In genomic region chr11:62752994-62753735, GRCh38 we compare ENCODE assay signal across 8 cellular contexts. TPM values are rescaled to one million over a fixed set of nuclear protein-coding genes. Genes with fewer than 3 reads are reported as not detected.
DNase-seq lines count a peak whose midpoint lies in the region; ATAC-seq and TF ChIP-seq lines count a peak whose summit lies in the region.

No MANE protein-coding gene starts in this region.

- no peak for DNase-seq in endothelial cell (ENCODE audit: low spot score)
- no peak for DNase-seq in osteocyte (ENCODE audit: extremely low spot score, unreplicated experiment)
- no peak for DNase-seq in glomerular visceral epithelial cell (ENCODE audit: extremely low spot score)
- no peak for DNase-seq in stimulated activated naive CD4-positive, alpha-beta T cell treated with Interleukin-2 at 50 U/mL for 16 hours (lab: John Stamatoyannopoulos, UW)
- no peak for DNase-seq in NCI-H1436 (lab: John Stamatoyannopoulos, UW)

- peak overlapping the region; percentile 82 for H3K4me2 ChIP-seq in OCI-LY1 (ENCODE audit: low read length)

- H3K9me3 ChIP-seq in ES-I3 (ENCODE audit: control insufficient read depth, insufficient read depth, low read length) (no peaks in the 10 kb centered on the region), OCI-LY1 (ENCODE audit: low read length) (no peaks in the 10 kb centered on the region)

- H3K9ac ChIP-seq in ES-I3 (ENCODE audit: low read depth, low read length) (peak overlapping the region; percentile 74; the same call in 1 of the 2 replicates), OCI-LY1 (ENCODE audit: low read length) (peak overlapping the region; percentile 81)

- H3K4me3 Mint-ChIP-seq in endothelial cell (ENCODE audit: unreplicated experiment) (peak overlapping the region; percentile 97), osteocyte (ENCODE audit: unreplicated experiment) (peak overlapping the region; percentile 95)

- H3K4me1 Mint-ChIP-seq in endothelial cell (ENCODE audit: unreplicated experiment) = peaks cover 10% of the 10 kb centered on the region
- H3K4me1 Mint-ChIP-seq in osteocyte (ENCODE audit: unreplicated experiment) = peaks cover 19% of the 10 kb centered on the region

- no peaks in the 10 kb centered on the region for H4K20me1 ChIP-seq in OCI-LY1 (ENCODE audit: insufficient read depth, low read length)

- H3K4me1 ChIP-seq in ES-I3 (ENCODE audit: insufficient read depth, low read length) = no peaks in the 10 kb centered on the region; the same call in none of the 2 replicates
- H3K4me1 ChIP-seq in OCI-LY1 (ENCODE audit: insufficient read depth, low read length, severe bottlenecking) = peaks cover 23% of the 10 kb centered on the region

- H3K27ac ChIP-seq in OCI-LY1 (ENCODE audit: low read depth, low read length, poor library complexity, severe bottlenecking) = peak overlapping the region; percentile 18

- H3K4me3 ChIP-seq in OCI-LY1 (ENCODE audit: low read depth, low read length, poor library complexity, severe bottlenecking) = peak overlapping the region; percentile 74

- TF ChIP-seq CTCF in OCI-LY1 (IDR thresholded peaks at IDR 0.05; ENCODE audit: low read length) (no peak), endothelial cell (IDR thresholded peaks at IDR 0.05; ENCODE audit: unreplicated experiment) (no peak), osteocyte (IDR thresholded peaks at IDR 0.05) (no peak)

- no peak overlapping the region for H3K27ac Mint-ChIP-seq in endothelial cell (ENCODE audit: unreplicated experiment)
- H3K27ac Mint-ChIP-seq in osteocyte (ENCODE audit: unreplicated experiment) = peak overlapping the region; percentile 99

- no peaks in the 10 kb centered on the region for H3K9me3 Mint-ChIP-seq in endothelial cell (ENCODE audit: unreplicated experiment)
- H3K9me3 Mint-ChIP-seq in osteocyte (ENCODE audit: unreplicated experiment) = no peaks in the 10 kb centered on the region

- peaks cover 4% of the 10 kb centered on the region for H3K36me3 Mint-ChIP-seq in endothelial cell (ENCODE audit: low read depth, unreplicated experiment)
- peaks cover 5% of the 10 kb centered on the region for H3K36me3 Mint-ChIP-seq in osteocyte (ENCODE audit: unreplicated experiment)

- no peaks in the 10 kb centered on the region for H3F3A ChIP-seq in OCI-LY1 (ENCODE audit: insufficient read depth, low read length)

- H3K36me3 ChIP-seq in ES-I3 (ENCODE audit: insufficient read depth, low read length) = peaks cover 16% of the 10 kb centered on the region
- H3K36me3 ChIP-seq in OCI-LY1 (ENCODE audit: insufficient read depth, low read length) = peaks cover 15% of the 10 kb centered on the region; the same call in 1 of the 2 replicates

- no peaks in the 10 kb centered on the region for H3K9me2 ChIP-seq in OCI-LY1 (ENCODE audit: low read depth, low read length)

- no peaks in the 10 kb centered on the region for H3K79me2 ChIP-seq in OCI-LY1 (ENCODE audit: insufficient read depth, low read length)

- ATAC-seq in HG02885 (IDR thresholded peaks at IDR 0.05; ENCODE audit: poor library complexity, unreplicated experiment) = no peak

- no peaks in the 10 kb centered on the region for H3K27me3 ChIP-seq in OCI-LY1 (ENCODE audit: insufficient read depth, low read length)

- H3K27me3 Mint-ChIP-seq in endothelial cell (ENCODE audit: unreplicated experiment) = peaks cover 9% of the 10 kb centered on the region
- H3K27me3 Mint-ChIP-seq in osteocyte (ENCODE audit: unreplicated experiment) = no peaks in the 10 kb centered on the region

- H2AFZ ChIP-seq in OCI-LY1 (ENCODE audit: low read length) = no peak overlapping the region

RNA-seq across cellular contexts. Expression of gene ZBTB3, which starts 0.8 kb away (rescaled TPM):
- total RNA-seq in endothelial cell (ENCODE audit: unreplicated experiment) = 12.7 TPM
- 11.2 and 12.9 TPM in 2 replicates for total RNA-seq in osteocyte

RNA-seq across cellular contexts. Expression of gene POLR2G, which starts 8.2 kb away (rescaled TPM):
- total RNA-seq in endothelial cell (ENCODE audit: unreplicated experiment) = 93.6 TPM
- total RNA-seq in osteocyte = 83.7 and 98.6 TPM in 2 replicates

RNA-seq across cellular contexts. Expression of gene TAF6L, which starts 18.0 kb away (rescaled TPM):
- total RNA-seq in endothelial cell (ENCODE audit: unreplicated experiment) = 31.0 TPM
- 40.8 and 42.8 TPM in 2 replicates for total RNA-seq in osteocyte

RNA-seq across cellular contexts. Expression of gene TTC9C, which starts 24.9 kb away (rescaled TPM):
- 38.1 TPM for total RNA-seq in endothelial cell (ENCODE audit: unreplicated experiment)
- total RNA-seq in osteocyte = 32.4 and 36.6 TPM in 2 replicates

RNA-seq across cellular contexts. Expression of gene HNRNPUL2, which starts 25.9 kb away (rescaled TPM):
- total RNA-seq in endothelial cell (ENCODE audit: unreplicated experiment) (43.6 TPM), osteocyte (52.5 and 56.1 TPM in 2 replicates)
